In genomic region chr7:96982586-96982985, GRCh38 we compare ENCODE assay signal across 38 cellular contexts. TPM values are rescaled to one million over a fixed set of nuclear protein-coding genes. Genes with fewer than 3 reads are reported as not detected.
"Had no signal": no experiment of that assay in that cellular context is flagged by ENCODE, and none has a peak within 500 bp of the region (broad histone marks: within the 10 kb centered on the region; RNA-seq: fewer than 3 reads in every experiment).

No MANE protein-coding gene starts in this region.

- H3K27me3 ChIP-seq: ascending aorta, body of pancreas had no signal

- H3K9me3 ChIP-seq: ascending aorta, body of pancreas, breast epithelium had no signal

- H3K4me3 ChIP-seq: ascending aorta, body of pancreas, breast epithelium, cardiac muscle cell had no signal

- H3K27ac ChIP-seq: ascending aorta, body of pancreas, brain microvascular endothelial cell, breast epithelium, cardiac muscle cell, VCaP had no signal

- FAIRE-seq: TTC549 had no signal

- H3K4me1 ChIP-seq: ascending aorta, breast epithelium had no signal

- ATAC-seq: activated CD8-positive, alpha-beta T cell treated with anti-CD3 and anti-CD28 coated beads for 36 hours; activated naive CD8-positive, alpha-beta T cell treated with anti-CD3 and anti-CD28 coated beads, Interleukin-2, amount 50 U/mL, for 24 hours; activated T-cell treated with anti-CD3 and anti-CD28 coated beads, Interleukin-2, amount 50 U/mL, for 4 hours; activated T-cell treated with anti-CD3 and anti-CD28 coated beads, Interleukin-2, amount 50 U/mL, for 72 hours; activated T-helper 17 cell treated with anti-CD3 and anti-CD28 coated beads, Interleukin-2, amount 50 U/mL, for 72 hours; body of pancreas had no signal

- H3K36me3 ChIP-seq: ascending aorta, brain microvascular endothelial cell, breast epithelium, cardiac muscle cell had no signal

- DNase-seq: activated B cell treated with CpG ODN at 0.5 μM for 24 hours; activated CD4-positive, alpha-beta memory T cell treated with anti-CD3 and anti-CD28 coated beads for 36 hours; activated CD4-positive, alpha-beta T cell treated with anti-CD3 and anti-CD28 coated beads for 4 hours; activated CD4-positive, alpha-beta T cell treated with anti-CD3 and anti-CD28 coated beads, Interleukin-2, amount 10 ng/mL, durations not matched to agents 24 days and 14 days; activated CD4-positive, alpha-beta T cell treated with anti-CD3 and anti-CD28 coated beads, Interleukin-2, amount 50 U/mL, for 1 hour; activated CD4-positive, alpha-beta T cell treated with anti-CD3 and anti-CD28 coated beads, Interleukin-2, amount 50 U/mL, for 4 hours; activated CD4-positive, CD25-positive, alpha-beta regulatory T cell treated with anti-CD3 and anti-CD28 coated beads, Interleukin-2, amount 50 U/mL, for 72 hours; activated CD8-positive, alpha-beta memory T cell treated with anti-CD3 and anti-CD28 coated beads, Interleukin-2, amount 50 U/mL, for 4 hours; activated CD8-positive, alpha-beta T cell treated with anti-CD3 and anti-CD28 coated beads for 36 hours; activated effector memory CD4-positive, alpha-beta T cell treated with anti-CD3 and anti-CD28 coated beads, Interleukin-2, amount 50 U/mL, for 16 hours; activated gamma-delta T cell treated with Interleukin-2 at 50 U/mL for 16 hours; activated naive CD4-positive, alpha-beta T cell; activated naive CD4-positive, alpha-beta T cell treated with anti-CD3 and anti-CD28 coated beads, Interleukin-2, amount 10 ng/mL, durations not matched to agents 7 days and 5 days; activated naive CD8-positive, alpha-beta T cell treated with anti-CD3 and anti-CD28 coated beads, Interleukin-2, amount 10 ng/mL, durations not matched to agents 7 days and 5 days; activated naive CD8-positive, alpha-beta T cell treated with anti-CD3 and anti-CD28 coated beads, Interleukin-2, amount 50 U/mL, for 24 hours; activated T-cell treated with anti-CD3 and anti-CD28 coated beads for 4 hours; activated T-cell treated with anti-CD3 and anti-CD28 coated beads, Interleukin-2, amount 50 U/mL, for 1 hour; activated T-cell treated with anti-CD3 and anti-CD28 coated beads, Interleukin-2, amount 50 U/mL, for 4 hours; activated T-cell treated with anti-CD3 and anti-CD28 coated beads, Interleukin-2, amount 50 U/mL, for 72 hours; amygdala; anterior cingulate cortex; body of pancreas; brain microvascular endothelial cell; caudate nucleus; cerebellar nuclear complex; T-helper 1 cell; T-helper 2 cell; T-helper 9 cell had no signal

RNA-seq across cellular contexts. Expression of gene DLX6, which starts 22.8 kb away (rescaled TPM):
- total RNA-seq: activated B cell treated with CpG ODN at 0.5 μM for 24 hours; activated CD4-positive, alpha-beta memory T cell treated with anti-CD3 and anti-CD28 coated beads for 36 hours; activated CD4-positive, alpha-beta T cell treated with anti-CD3 and anti-CD28 coated beads, Interleukin-2, amount 10 ng/mL, durations not matched to agents 24 days and 14 days; activated CD8-positive, alpha-beta memory T cell treated with anti-CD3 and anti-CD28 coated beads for 36 hours; activated CD8-positive, alpha-beta T cell treated with anti-CD3 and anti-CD28 coated beads for 36 hours; activated naive CD8-positive, alpha-beta T cell treated with anti-CD3 and anti-CD28 coated beads, Interleukin-2, amount 10 ng/mL, durations not matched to agents 7 days and 5 days; activated T-cell treated with anti-CD3 and anti-CD28 coated beads, Interleukin-2, amount 50 U/mL, for 4 hours; activated T-cell treated with anti-CD3 and anti-CD28 coated beads, Interleukin-2, amount 50 U/mL, for 72 hours; activated T-helper 1 cell treated with anti-CD3 and anti-CD28 coated beads, Interleukin-12 subunit alpha, Interleukin-12 subunit beta, Interleukin-2, Interleukin-4 antibody, amounts not matched to agents 30 ng/mL and 10 ng/mL and 1 ng/mL, durations not matched to agents 14 hours and 24 hours and 36 hours; activated T-helper 17 cell treated with anti-CD3 and anti-CD28 coated beads, Interleukin-2, amount 50 U/mL, for 72 hours; ascending aorta; body of pancreas; cardiac muscle cell; chondrocyte had no signal
- polyA plus RNA-seq: adipose tissue, cardiac muscle cell had no signal

RNA-seq across cellular contexts. Expression of gene DLX5, which starts 42.0 kb away (rescaled TPM):
- total RNA-seq: activated B cell treated with CpG ODN at 0.5 μM for 24 hours; activated CD4-positive, alpha-beta memory T cell treated with anti-CD3 and anti-CD28 coated beads for 36 hours; activated CD4-positive, alpha-beta T cell treated with anti-CD3 and anti-CD28 coated beads, Interleukin-2, amount 10 ng/mL, durations not matched to agents 24 days and 14 days; activated CD8-positive, alpha-beta memory T cell treated with anti-CD3 and anti-CD28 coated beads for 36 hours; activated CD8-positive, alpha-beta T cell treated with anti-CD3 and anti-CD28 coated beads for 36 hours; activated naive CD8-positive, alpha-beta T cell treated with anti-CD3 and anti-CD28 coated beads, Interleukin-2, amount 10 ng/mL, durations not matched to agents 7 days and 5 days; activated T-cell treated with anti-CD3 and anti-CD28 coated beads, Interleukin-2, amount 50 U/mL, for 4 hours; activated T-cell treated with anti-CD3 and anti-CD28 coated beads, Interleukin-2, amount 50 U/mL, for 72 hours; activated T-helper 1 cell treated with anti-CD3 and anti-CD28 coated beads, Interleukin-12 subunit alpha, Interleukin-12 subunit beta, Interleukin-2, Interleukin-4 antibody, amounts not matched to agents 30 ng/mL and 10 ng/mL and 1 ng/mL, durations not matched to agents 14 hours and 24 hours and 36 hours; activated T-helper 17 cell treated with anti-CD3 and anti-CD28 coated beads, Interleukin-2, amount 50 U/mL, for 72 hours; ascending aorta; body of pancreas; breast epithelium; cardiac muscle cell had no signal
